2 cellular contexts compared by ENCODE assay signal in the genomic region with DNA sequence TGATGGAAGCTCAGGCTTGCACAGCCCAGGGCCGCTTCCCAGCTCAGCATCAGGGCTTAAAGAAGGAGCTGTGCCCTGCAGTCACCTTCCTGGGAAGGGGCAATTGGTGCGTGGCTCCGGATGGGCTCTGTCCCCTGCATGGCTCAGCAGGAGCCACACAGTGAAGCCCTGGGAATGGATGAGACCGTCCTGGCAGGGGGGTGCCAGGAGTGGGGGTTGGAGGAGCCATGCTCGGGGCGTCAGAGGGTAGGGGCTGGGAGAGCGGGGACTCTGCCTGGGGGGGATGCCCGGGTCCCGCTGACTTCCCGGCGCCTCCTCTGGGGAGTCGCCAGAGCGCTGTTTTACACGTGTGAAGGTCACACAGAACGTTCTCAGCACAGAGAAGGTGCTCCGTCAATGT.
TF ChIP-seq lines count a peak whose summit lies in the region.

No MANE protein-coding gene starts in this region.

TF ChIP-seq in SK-N-SH treated with all-trans-retinoic acid at 6 μM for 48 hours, 23 proteins besides CTCF, POLR2A, EP300 and RAD21 (continued from another document):
- TF ChIP-seq, protein P1, sequence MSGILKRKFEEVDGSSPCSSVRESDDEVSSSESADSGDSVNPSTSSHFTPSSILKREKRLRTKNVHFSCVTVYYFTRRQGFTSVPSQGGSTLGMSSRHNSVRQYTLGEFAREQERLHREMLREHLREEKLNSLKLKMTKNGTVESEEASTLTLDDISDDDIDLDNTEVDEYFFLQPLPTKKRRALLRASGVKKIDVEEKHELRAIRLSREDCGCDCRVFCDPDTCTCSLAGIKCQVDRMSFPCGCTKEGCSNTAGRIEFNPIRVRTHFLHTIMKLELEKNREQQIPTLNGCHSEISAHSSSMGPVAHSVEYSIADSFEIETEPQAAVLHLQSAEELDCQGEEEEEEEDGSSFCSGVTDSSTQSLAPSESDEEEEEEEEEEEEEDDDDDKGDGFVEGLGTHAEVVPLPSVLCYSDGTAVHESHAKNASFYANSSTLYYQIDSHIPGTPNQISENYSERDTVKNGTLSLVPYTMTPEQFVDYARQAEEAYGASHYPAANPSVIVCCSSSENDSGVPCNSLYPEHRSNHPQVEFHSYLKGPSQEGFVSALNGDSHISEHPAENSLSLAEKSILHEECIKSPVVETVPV (CRISPR knock-in tag; IDR thresholded peaks at IDR 0.05): no peak
- TF ChIP-seq TOX (CRISPR knock-in tag; IDR thresholded peaks at IDR 0.05; ENCODE audit: borderline replicate concordance): no peak
- no peak for TF ChIP-seq ISL1 (CRISPR knock-in tag; IDR thresholded peaks at IDR 0.05)

TF ChIP-seq in SK-N-SH, 30 proteins besides CTCF, POLR2A, EP300 and RAD21 (continued from another document):
- no peak for TF ChIP-seq ELF1 (IDR thresholded peaks at IDR 0.05)
- TF ChIP-seq YY1 (IDR thresholded peaks at IDR 0.05; ENCODE audit: low read depth): no peak
- no peak for TF ChIP-seq SMC3 (IDR thresholded peaks at IDR 0.05; ENCODE audit: low read depth, low read length)
- TF ChIP-seq, protein P2, sequence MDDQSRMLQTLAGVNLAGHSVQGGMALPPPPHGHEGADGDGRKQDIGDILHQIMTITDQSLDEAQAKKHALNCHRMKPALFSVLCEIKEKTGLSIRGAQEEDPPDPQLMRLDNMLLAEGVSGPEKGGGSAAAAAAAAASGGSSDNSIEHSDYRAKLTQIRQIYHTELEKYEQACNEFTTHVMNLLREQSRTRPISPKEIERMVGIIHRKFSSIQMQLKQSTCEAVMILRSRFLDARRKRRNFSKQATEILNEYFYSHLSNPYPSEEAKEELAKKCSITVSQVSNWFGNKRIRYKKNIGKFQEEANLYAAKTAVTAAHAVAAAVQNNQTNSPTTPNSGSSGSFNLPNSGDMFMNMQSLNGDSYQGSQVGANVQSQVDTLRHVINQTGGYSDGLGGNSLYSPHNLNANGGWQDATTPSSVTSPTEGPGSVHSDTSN (IDR thresholded peaks at IDR 0.05): no peak
- TF ChIP-seq RXRA (IDR thresholded peaks at IDR 0.05; ENCODE audit: borderline replicate concordance, low read depth): no peak
- TF ChIP-seq MEF2A (IDR thresholded peaks at IDR 0.05; ENCODE audit: borderline replicate concordance, low read depth): no peak
- TF ChIP-seq, protein P3, sequence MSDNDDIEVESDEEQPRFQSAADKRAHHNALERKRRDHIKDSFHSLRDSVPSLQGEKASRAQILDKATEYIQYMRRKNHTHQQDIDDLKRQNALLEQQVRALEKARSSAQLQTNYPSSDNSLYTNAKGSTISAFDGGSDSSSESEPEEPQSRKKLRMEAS (IDR thresholded peaks at IDR 0.05; ENCODE audit: low read depth): no peak
- no peak for TF ChIP-seq GATA2 (CRISPR knock-in tag; IDR thresholded peaks at IDR 0.05)
- no peak for TF ChIP-seq SIN3A (IDR thresholded peaks at IDR 0.05; ENCODE audit: borderline replicate concordance, low read depth, low read length)
- TF ChIP-seq POLR2AphosphoS5 (IDR thresholded peaks at IDR 0.05; ENCODE audit: low read depth, low read length): no peak
